ENCODE assay signal across 1 cellular context in the genomic region with DNA sequence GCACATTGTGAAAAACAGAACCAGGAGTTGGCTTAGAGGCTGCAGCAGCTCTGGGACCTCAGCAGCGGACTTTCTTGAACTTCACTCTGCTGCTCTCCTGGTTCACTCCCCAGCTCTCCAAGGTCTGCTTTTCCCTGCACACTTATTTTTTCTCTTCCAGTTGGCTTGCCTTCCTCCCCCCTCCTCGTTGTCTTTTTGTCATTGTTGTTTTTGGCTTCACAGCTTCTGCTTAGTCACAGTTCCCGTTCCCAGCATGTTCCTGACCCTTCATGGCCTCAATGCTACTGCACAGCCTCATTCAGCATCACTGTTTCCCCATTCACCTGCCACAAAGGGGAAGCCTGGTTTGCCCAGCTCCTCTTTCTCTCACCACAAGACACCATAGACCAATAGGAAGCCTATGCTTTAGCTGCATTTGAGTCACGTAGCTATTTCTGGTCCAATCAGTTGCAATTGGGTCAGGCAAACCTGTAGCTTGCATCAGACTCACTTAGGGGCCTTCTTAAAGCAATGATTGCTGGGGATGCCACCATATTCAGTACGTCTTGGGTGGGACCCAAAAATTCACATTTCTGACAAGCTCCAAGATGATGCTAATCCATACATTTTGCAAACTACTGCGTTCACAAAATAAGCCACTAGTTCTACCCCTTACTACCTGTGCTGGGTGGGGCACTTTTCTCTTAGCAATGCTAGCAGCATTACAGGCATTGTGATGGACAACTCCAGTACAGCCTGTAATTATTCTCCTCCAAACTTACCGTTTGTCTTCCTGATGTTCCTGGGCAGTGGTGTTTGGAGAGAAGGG.
TF ChIP-seq lines count a peak whose summit lies in the region.

No MANE protein-coding gene starts in this region.

TF ChIP-seq in HepG2, 621 proteins besides CTCF, POLR2A, EP300 and RAD21:
- TF ChIP-seq SAP130 (CRISPR knock-in tag; IDR thresholded peaks at IDR 0.05; ENCODE audit: low read depth) (0 out of 2 replicates have a peak, but pooled peaks have one; percentile 10), JUN (CRISPR knock-in tag; IDR thresholded peaks at IDR 0.05) (no peak), ATF7-NPFF (CRISPR knock-in tag; IDR thresholded peaks at IDR 0.05; ENCODE audit: low read depth) (no peak), ZZZ3 (CRISPR knock-in tag; IDR thresholded peaks at IDR 0.05; ENCODE audit: borderline replicate concordance) (no peak), NFYB (CRISPR knock-in tag; IDR thresholded peaks at IDR 0.05) (peak; percentile 56), NCOA2 (CRISPR knock-in tag; IDR thresholded peaks at IDR 0.05) (no peak), AHR (CRISPR knock-in tag; IDR thresholded peaks at IDR 0.05) (no peak)
- TF ChIP-seq, protein P1, sequence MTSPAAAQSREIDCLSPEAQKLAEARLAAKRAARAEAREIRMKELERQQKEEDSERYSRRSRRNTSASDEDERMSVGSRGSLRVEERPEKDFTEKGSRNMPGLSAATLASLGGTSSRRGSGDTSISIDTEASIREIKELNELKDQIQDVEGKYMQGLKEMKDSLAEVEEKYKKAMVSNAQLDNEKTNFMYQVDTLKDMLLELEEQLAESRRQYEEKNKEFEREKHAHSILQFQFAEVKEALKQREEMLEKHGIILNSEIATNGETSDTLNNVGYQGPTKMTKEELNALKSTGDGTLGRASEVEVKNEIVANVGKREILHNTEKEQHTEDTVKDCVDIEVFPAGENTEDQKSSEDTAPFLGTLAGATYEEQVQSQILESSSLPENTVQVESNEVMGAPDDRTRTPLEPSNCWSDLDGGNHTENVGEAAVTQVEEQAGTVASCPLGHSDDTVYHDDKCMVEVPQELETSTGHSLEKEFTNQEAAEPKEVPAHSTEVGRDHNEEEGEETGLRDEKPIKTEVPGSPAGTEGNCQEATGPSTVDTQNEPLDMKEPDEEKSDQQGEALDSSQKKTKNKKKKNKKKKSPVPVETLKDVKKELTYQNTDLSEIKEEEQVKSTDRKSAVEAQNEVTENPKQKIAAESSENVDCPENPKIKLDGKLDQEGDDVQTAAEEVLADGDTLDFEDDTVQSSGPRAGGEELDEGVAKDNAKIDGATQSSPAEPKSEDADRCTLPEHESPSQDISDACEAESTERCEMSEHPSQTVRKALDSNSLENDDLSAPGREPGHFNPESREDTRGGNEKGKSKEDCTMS (CRISPR knock-in tag; conservative IDR thresholded peaks at IDR 0.05): no peak
- TF ChIP-seq, protein P2, sequence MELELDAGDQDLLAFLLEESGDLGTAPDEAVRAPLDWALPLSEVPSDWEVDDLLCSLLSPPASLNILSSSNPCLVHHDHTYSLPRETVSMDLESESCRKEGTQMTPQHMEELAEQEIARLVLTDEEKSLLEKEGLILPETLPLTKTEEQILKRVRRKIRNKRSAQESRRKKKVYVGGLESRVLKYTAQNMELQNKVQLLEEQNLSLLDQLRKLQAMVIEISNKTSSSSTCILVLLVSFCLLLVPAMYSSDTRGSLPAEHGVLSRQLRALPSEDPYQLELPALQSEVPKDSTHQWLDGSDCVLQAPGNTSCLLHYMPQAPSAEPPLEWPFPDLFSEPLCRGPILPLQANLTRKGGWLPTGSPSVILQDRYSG (CRISPR knock-in tag; IDR thresholded peaks at IDR 0.05): no peak
- TF ChIP-seq, protein P3, sequence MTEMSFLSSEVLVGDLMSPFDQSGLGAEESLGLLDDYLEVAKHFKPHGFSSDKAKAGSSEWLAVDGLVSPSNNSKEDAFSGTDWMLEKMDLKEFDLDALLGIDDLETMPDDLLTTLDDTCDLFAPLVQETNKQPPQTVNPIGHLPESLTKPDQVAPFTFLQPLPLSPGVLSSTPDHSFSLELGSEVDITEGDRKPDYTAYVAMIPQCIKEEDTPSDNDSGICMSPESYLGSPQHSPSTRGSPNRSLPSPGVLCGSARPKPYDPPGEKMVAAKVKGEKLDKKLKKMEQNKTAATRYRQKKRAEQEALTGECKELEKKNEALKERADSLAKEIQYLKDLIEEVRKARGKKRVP (CRISPR knock-in tag; IDR thresholded peaks at IDR 0.05): peak in 1 of 2 experiments; percentile 44; a peak in 1 of 4 replicates
- TF ChIP-seq, protein P4, sequence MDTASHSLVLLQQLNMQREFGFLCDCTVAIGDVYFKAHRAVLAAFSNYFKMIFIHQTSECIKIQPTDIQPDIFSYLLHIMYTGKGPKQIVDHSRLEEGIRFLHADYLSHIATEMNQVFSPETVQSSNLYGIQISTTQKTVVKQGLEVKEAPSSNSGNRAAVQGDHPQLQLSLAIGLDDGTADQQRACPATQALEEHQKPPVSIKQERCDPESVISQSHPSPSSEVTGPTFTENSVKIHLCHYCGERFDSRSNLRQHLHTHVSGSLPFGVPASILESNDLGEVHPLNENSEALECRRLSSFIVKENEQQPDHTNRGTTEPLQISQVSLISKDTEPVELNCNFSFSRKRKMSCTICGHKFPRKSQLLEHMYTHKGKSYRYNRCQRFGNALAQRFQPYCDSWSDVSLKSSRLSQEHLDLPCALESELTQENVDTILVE (CRISPR knock-in tag; IDR thresholded peaks at IDR 0.05): no peak
- TF ChIP-seq, protein P5, sequence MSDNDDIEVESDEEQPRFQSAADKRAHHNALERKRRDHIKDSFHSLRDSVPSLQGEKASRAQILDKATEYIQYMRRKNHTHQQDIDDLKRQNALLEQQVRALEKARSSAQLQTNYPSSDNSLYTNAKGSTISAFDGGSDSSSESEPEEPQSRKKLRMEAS (IDR thresholded peaks at IDR 0.05): no peak
- TF ChIP-seq, protein P6, sequence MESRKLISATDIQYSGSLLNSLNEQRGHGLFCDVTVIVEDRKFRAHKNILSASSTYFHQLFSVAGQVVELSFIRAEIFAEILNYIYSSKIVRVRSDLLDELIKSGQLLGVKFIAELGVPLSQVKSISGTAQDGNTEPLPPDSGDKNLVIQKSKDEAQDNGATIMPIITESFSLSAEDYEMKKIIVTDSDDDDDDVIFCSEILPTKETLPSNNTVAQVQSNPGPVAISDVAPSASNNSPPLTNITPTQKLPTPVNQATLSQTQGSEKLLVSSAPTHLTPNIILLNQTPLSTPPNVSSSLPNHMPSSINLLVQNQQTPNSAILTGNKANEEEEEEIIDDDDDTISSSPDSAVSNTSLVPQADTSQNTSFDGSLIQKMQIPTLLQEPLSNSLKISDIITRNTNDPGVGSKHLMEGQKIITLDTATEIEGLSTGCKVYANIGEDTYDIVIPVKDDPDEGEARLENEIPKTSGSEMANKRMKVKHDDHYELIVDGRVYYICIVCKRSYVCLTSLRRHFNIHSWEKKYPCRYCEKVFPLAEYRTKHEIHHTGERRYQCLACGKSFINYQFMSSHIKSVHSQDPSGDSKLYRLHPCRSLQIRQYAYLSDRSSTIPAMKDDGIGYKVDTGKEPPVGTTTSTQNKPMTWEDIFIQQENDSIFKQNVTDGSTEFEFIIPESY (CRISPR knock-in tag; IDR thresholded peaks at IDR 0.05): no peak
